ENCODE assay signal across 1 cellular context in genomic region chr9:6356441-6356840, GRCh38.
TF ChIP-seq lines count a peak whose summit lies in the region.

No MANE protein-coding gene starts in this region.

TF ChIP-seq in IMR-90, 13 proteins besides CTCF, POLR2A, EP300 and RAD21:
- TF ChIP-seq SMC3 (IDR thresholded peaks at IDR 0.05; ENCODE audit: low read depth, low read length) (no peak), NFE2L2 (IDR thresholded peaks at IDR 0.05; ENCODE audit: low read depth, low read length) (no peak), CEBPB (IDR thresholded peaks at IDR 0.05; ENCODE audit: low read depth, low read length) (no peak), CHD1 (IDR thresholded peaks at IDR 0.05; ENCODE audit: low read depth, low read length) (no peak), MAZ (IDR thresholded peaks at IDR 0.05; ENCODE audit: borderline replicate concordance, low read depth, low read length) (no peak), RFX5 (IDR thresholded peaks at IDR 0.05; ENCODE audit: low read depth, low read length) (no peak), USF2 (IDR thresholded peaks at IDR 0.05; ENCODE audit: low read depth, low read length) (no peak), ELK1 (IDR thresholded peaks at IDR 0.05; ENCODE audit: borderline replicate concordance, low read depth, low read length) (no peak), MAFK (IDR thresholded peaks at IDR 0.05; ENCODE audit: low read depth, low read length) (no peak), RCOR1 (IDR thresholded peaks at IDR 0.05; ENCODE audit: insufficient replicate concordance, low read length) (no peak), BHLHE40 (IDR thresholded peaks at IDR 0.05; ENCODE audit: low read depth, low read length) (no peak), FOS (IDR thresholded peaks at IDR 0.05; ENCODE audit: low read depth, low read length) (no peak), MXI1 (IDR thresholded peaks at IDR 0.05; ENCODE audit: borderline replicate concordance, low read depth, low read length) (no peak)
